Comparison of ENCODE assay signal across 9 cellular contexts in genomic region chr2:231545105-231545902, GRCh38. TPM values are rescaled to one million over a fixed set of nuclear protein-coding genes. Genes with fewer than 3 reads are reported as not detected.
DNase-seq lines count a peak whose midpoint lies in the region; ATAC-seq and TF ChIP-seq lines count a peak whose summit lies in the region.
"Had no signal": no experiment of that assay in that cellular context is flagged by ENCODE, and none has a peak within 500 bp of the region (broad histone marks: within the 10 kb centered on the region; RNA-seq: fewer than 3 reads in every experiment).

No MANE protein-coding gene starts in this region.

- DNase-seq in Peyer's patch: peak in 2 of 3 donors; percentile 76 to 88
- peak; percentile 54 for DNase-seq in astrocyte of the spinal cord (ENCODE audit: low read depth, low spot score)
- peak; percentile 46 for DNase-seq in mucosa of gallbladder (ENCODE audit: low spot score)
- DNase-seq in upper lobe of right lung: peak; percentile 76
- no peak for DNase-seq in DMS53 treated with DMSO at 0.1 percent for 48 hours (lab: John Stamatoyannopoulos, UW; ENCODE audit: unreplicated experiment)
- no peak for DNase-seq in DMS 273 (lab: John Stamatoyannopoulos, UW; ENCODE audit: unreplicated experiment)

- in situ Hi-C loops in astrocyte of the spinal cord (cut with HindIII; ENCODE audit: low sequenced_read_pairs): no loop called here

- no peak for TF ChIP-seq CTCF in Peyer's patch (IDR thresholded peaks at IDR 0.05)
- no peak for TF ChIP-seq CTCF in astrocyte of the spinal cord (IDR thresholded peaks at IDR 0.05; ENCODE audit: low read depth, low read length)
- no peak for TF ChIP-seq CTCF in upper lobe of right lung (IDR thresholded peaks at IDR 0.05)

- no peak for TF ChIP-seq POLR2A in Peyer's patch (IDR thresholded peaks at IDR 0.05)

- H3K27me3 ChIP-seq in Peyer's patch (no peaks in the 10 kb centered on the region), upper lobe of right lung (no peaks in the 10 kb centered on the region)

- intact Hi-C loops in upper lobe of right lung (cut with DNase I): no loop called here

- peak; percentile 99 for ATAC-seq in GM18907 (IDR thresholded peaks at IDR 0.05; ENCODE audit: unreplicated experiment)
- peak; percentile 98 for ATAC-seq in HG02973 (IDR thresholded peaks at IDR 0.05; ENCODE audit: unreplicated experiment)
- ATAC-seq in upper lobe of right lung: peak; percentile 96

- H3K27ac ChIP-seq in Peyer's patch (peak overlapping the region; percentile 35 to 71 (median 64)), upper lobe of right lung (peak overlapping the region; percentile 56)
- H3K27ac ChIP-seq: thoracic aorta had no signal

- no peaks in the 10 kb centered on the region for H3K36me3 ChIP-seq in Peyer's patch
- H3K36me3 ChIP-seq in upper lobe of right lung: no peaks in the 10 kb centered on the region
- H3K36me3 ChIP-seq: thoracic aorta had no signal

- H3K4me3 ChIP-seq in Peyer's patch: no peak overlapping the region
- H3K4me3 ChIP-seq in astrocyte of the spinal cord (ENCODE audit: low read depth, low read length): no peak overlapping the region
- no peak overlapping the region for H3K4me3 ChIP-seq in upper lobe of right lung
- H3K4me3 ChIP-seq: thoracic aorta had no signal

- H3K9me3 ChIP-seq in Peyer's patch (no peaks in the 10 kb centered on the region), upper lobe of right lung (no peaks in the 10 kb centered on the region)
- H3K9me3 ChIP-seq: thoracic aorta had no signal

- H3K4me1 ChIP-seq in Peyer's patch (peaks cover 0 to 18% (median 7%) of the 10 kb centered on the region in 4 donors), upper lobe of right lung (peaks cover 30% of the 10 kb centered on the region)

RNA-seq across cellular contexts. Expression of gene NMUR1, which starts 15.1 kb away (rescaled TPM):
- 1 to 10 TPM in 1 of 4 donors, under 1 TPM in 2, not detected in 1; 0.53 to 3.1 (median 0.80) TPM for total RNA-seq in Peyer's patch
- 1.1 TPM for total RNA-seq in mucosa of gallbladder
- total RNA-seq in upper lobe of right lung: 5.8 TPM

RNA-seq across cellular contexts. Expression of gene TEX44, which starts 47.4 kb away (rescaled TPM):
- not detected for total RNA-seq in Peyer's patch
- total RNA-seq in mucosa of gallbladder: not detected
- total RNA-seq in upper lobe of right lung: not detected
- total RNA-seq: thoracic aorta had no signal

Comparison
In these comparisons a context has a peak if more than half of its experiments do, and no peak if none do; other contexts are left out.
1. DNase-seq: peak in Peyer's patch (2 of 3), astrocyte of the spinal cord (single experiment), mucosa of gallbladder (single experiment) and upper lobe of right lung (single experiment); none in DMS53 treated with DMSO at 0.1 percent for 48 hours (single experiment) and DMS 273 (single experiment).
2. Peak in every context shown above with its lines, with median percentiles within 50 percentile points of each other: ATAC-seq.